Comparison of ENCODE assay signal across 1 cellular context in genomic region chr9:69190086-69190865, GRCh38.
A peak's percentile ranks its signal among the peaks of the same experiment; 100 is the strongest.
TF ChIP-seq lines count a peak whose summit lies in the region.

No MANE protein-coding gene starts in this region.

TF ChIP-seq in HepG2, 621 proteins besides CTCF, POLR2A, EP300 and RAD21 (continued from another document and continues in another):
- TF ChIP-seq, protein P1, sequence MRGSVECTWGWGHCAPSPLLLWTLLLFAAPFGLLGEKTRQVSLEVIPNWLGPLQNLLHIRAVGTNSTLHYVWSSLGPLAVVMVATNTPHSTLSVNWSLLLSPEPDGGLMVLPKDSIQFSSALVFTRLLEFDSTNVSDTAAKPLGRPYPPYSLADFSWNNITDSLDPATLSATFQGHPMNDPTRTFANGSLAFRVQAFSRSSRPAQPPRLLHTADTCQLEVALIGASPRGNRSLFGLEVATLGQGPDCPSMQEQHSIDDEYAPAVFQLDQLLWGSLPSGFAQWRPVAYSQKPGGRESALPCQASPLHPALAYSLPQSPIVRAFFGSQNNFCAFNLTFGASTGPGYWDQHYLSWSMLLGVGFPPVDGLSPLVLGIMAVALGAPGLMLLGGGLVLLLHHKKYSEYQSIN (CRISPR knock-in tag; IDR thresholded peaks at IDR 0.05; ENCODE audit: borderline replicate concordance): no peak
- TF ChIP-seq, protein P2, sequence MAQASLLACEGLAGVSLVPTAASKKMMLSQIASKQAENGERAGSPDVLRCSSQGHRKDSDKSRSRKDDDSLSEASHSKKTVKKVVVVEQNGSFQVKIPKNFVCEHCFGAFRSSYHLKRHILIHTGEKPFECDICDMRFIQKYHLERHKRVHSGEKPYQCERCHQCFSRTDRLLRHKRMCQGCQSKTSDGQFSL (CRISPR knock-in tag; IDR thresholded peaks at IDR 0.05): no peak
- TF ChIP-seq ZFP36L2 (CRISPR knock-in tag; IDR thresholded peaks at IDR 0.05) (no peak), RFX3 (CRISPR knock-in tag; IDR thresholded peaks at IDR 0.05) (no peak), ZNF17 (CRISPR knock-in tag; IDR thresholded peaks at IDR 0.05) (no peak), ATF3 (CRISPR knock-in tag; IDR thresholded peaks at IDR 0.05) (no peak), ATAD3A (CRISPR knock-in tag; IDR thresholded peaks at IDR 0.05) (no peak), FOXK2 (IDR thresholded peaks at IDR 0.05) (no peak), YY1 (IDR thresholded peaks at IDR 0.05; ENCODE audit: insufficient read depth, insufficient replicate concordance, low read depth, low read length) (no peak), SNAPC2 (CRISPR knock-in tag; IDR thresholded peaks at IDR 0.05) (no peak), RORA (CRISPR knock-in tag; IDR thresholded peaks at IDR 0.05) (no peak), ETV5 (CRISPR knock-in tag; IDR thresholded peaks at IDR 0.05; ENCODE audit: borderline replicate concordance) (peak; percentile 58), NR2F2 (IDR thresholded peaks at IDR 0.05; ENCODE audit: borderline replicate concordance, low read depth) (peak; percentile 94), ZNF10 (CRISPR knock-in tag; IDR thresholded peaks at IDR 0.05; ENCODE audit: borderline replicate concordance, low read depth) (no peak), ISL2 (CRISPR knock-in tag; IDR thresholded peaks at IDR 0.05) (peak; percentile 97), ZNF207 (IDR thresholded peaks at IDR 0.05; ENCODE audit: borderline replicate concordance) (no peak), PRDM10 (CRISPR knock-in tag; IDR thresholded peaks at IDR 0.05; ENCODE audit: low read depth) (no peak), SRF (IDR thresholded peaks at IDR 0.05; ENCODE audit: low read depth, low read length) (no peak), ZNF605 (CRISPR knock-in tag; IDR thresholded peaks at IDR 0.05) (no peak), RNF219 (CRISPR knock-in tag; IDR thresholded peaks at IDR 0.05) (no peak), ZNF280D (CRISPR knock-in tag; IDR thresholded peaks at IDR 0.05) (0 out of 2 replicates have a peak, but pooled peaks have one; percentile 46), PHF21A (CRISPR knock-in tag; IDR thresholded peaks at IDR 0.05) (peak; percentile 62; the same call in 1 of the 2 replicates), ZNF558 (CRISPR knock-in tag; IDR thresholded peaks at IDR 0.05; ENCODE audit: borderline replicate concordance) (no peak), MEF2D (CRISPR knock-in tag; IDR thresholded peaks at IDR 0.05) (0 out of 2 replicates have a peak, but pooled peaks have one; percentile 21), HDAC2 (CRISPR knock-in tag; IDR thresholded peaks at IDR 0.05) (peak; percentile 94), ZHX1 (CRISPR knock-in tag; IDR thresholded peaks at IDR 0.05; ENCODE audit: low read depth) (no peak), EZH2 (conservative IDR thresholded peaks at IDR 0.05; ENCODE audit: low read depth, low read length) (no peak), ZNF777 (CRISPR knock-in tag; IDR thresholded peaks at IDR 0.05) (no peak), ZNF3 (CRISPR knock-in tag; IDR thresholded peaks at IDR 0.05) (no peak), SIX1 (CRISPR knock-in tag; IDR thresholded peaks at IDR 0.05; ENCODE audit: borderline replicate concordance) (peak; percentile 74; the same call in 1 of the 2 replicates), ZNF572 (CRISPR knock-in tag; IDR thresholded peaks at IDR 0.05) (no peak), TGIF2 (CRISPR knock-in tag; IDR thresholded peaks at IDR 0.05) (no peak), NFIC (IDR thresholded peaks at IDR 0.05; ENCODE audit: low read length) (peak; percentile 81), ZNF34 (CRISPR knock-in tag; IDR thresholded peaks at IDR 0.05; ENCODE audit: borderline replicate concordance) (no peak), NFE2 (CRISPR knock-in tag; IDR thresholded peaks at IDR 0.05) (no peak), ZNF761 (CRISPR knock-in tag; conservative IDR thresholded peaks at IDR 0.05) (no peak), ZBTB14 (CRISPR knock-in tag; IDR thresholded peaks at IDR 0.05) (no peak), HNRNPH1 (optimal IDR thresholded peaks at IDR 0.05; ENCODE audit: low read depth, low read length) (no peak), MAF1 (CRISPR knock-in tag; IDR thresholded peaks at IDR 0.05; ENCODE audit: borderline replicate concordance) (no peak), SP5 (CRISPR knock-in tag; IDR thresholded peaks at IDR 0.05; ENCODE audit: borderline replicate concordance, low read depth) (peak; percentile 41; the same call in 1 of the 2 replicates)
- TF ChIP-seq, protein P3, sequence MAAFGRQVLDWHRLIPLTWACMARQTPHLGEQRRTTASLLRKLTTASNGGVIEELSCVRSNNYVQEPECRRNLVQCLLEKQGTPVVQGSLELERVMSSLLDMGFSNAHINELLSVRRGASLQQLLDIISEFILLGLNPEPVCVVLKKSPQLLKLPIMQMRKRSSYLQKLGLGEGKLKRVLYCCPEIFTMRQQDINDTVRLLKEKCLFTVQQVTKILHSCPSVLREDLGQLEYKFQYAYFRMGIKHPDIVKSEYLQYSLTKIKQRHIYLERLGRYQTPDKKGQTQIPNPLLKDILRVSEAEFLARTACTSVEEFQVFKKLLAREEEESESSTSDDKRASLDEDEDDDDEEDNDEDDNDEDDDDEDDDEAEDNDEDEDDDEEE (CRISPR knock-in tag; IDR thresholded peaks at IDR 0.05): no peak
- TF ChIP-seq, protein P4, sequence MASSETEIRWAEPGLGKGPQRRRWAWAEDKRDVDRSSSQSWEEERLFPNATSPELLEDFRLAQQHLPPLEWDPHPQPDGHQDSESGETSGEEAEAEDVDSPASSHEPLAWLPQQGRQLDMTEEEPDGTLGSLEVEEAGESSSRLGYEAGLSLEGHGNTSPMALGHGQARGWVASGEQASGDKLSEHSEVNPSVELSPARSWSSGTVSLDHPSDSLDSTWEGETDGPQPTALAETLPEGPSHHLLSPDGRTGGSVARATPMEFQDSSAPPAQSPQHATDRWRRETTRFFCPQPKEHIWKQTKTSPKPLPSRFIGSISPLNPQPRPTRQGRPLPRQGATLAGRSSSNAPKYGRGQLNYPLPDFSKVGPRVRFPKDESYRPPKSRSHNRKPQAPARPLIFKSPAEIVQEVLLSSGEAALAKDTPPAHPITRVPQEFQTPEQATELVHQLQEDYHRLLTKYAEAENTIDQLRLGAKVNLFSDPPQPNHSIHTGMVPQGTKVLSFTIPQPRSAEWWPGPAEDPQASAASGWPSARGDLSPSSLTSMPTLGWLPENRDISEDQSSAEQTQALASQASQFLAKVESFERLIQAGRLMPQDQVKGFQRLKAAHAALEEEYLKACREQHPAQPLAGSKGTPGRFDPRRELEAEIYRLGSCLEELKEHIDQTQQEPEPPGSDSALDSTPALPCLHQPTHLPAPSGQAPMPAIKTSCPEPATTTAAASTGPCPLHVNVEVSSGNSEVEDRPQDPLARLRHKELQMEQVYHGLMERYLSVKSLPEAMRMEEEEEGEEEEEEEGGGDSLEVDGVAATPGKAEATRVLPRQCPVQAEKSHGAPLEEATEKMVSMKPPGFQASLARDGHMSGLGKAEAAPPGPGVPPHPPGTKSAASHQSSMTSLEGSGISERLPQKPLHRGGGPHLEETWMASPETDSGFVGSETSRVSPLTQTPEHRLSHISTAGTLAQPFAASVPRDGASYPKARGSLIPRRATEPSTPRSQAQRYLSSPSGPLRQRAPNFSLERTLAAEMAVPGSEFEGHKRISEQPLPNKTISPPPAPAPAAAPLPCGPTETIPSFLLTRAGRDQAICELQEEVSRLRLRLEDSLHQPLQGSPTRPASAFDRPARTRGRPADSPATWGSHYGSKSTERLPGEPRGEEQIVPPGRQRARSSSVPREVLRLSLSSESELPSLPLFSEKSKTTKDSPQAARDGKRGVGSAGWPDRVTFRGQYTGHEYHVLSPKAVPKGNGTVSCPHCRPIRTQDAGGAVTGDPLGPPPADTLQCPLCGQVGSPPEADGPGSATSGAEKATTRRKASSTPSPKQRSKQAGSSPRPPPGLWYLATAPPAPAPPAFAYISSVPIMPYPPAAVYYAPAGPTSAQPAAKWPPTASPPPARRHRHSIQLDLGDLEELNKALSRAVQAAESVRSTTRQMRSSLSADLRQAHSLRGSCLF (CRISPR knock-in tag; IDR thresholded peaks at IDR 0.05; ENCODE audit: borderline replicate concordance): no peak
